In genomic region chr10:88530629-88531382, GRCh38 we compare ENCODE assay signal across 25 cellular contexts. TPM values are rescaled to one million over a fixed set of nuclear protein-coding genes. Genes with fewer than 3 reads are reported as not detected.
A peak's percentile ranks its signal among the peaks of the same experiment; 100 is the strongest.
DNase-seq lines count a peak whose midpoint lies in the region; ATAC-seq, FAIRE-seq and TF ChIP-seq lines count a peak whose summit lies in the region.
"Had no signal": no experiment of that assay in that cellular context is flagged by ENCODE, and none has a peak within 500 bp of the region (broad histone marks: within the 10 kb centered on the region; RNA-seq: fewer than 3 reads in every experiment).

No MANE protein-coding gene starts in this region.

- intact Hi-C loops in pancreas (cut with DNase I) = no loop called here

- FAIRE-seq in islet of Langerhans (lab: Jason Lieb, UNC) (peak; percentile 79), pancreas (lab: Jason Lieb, UNC) (no peak)
- FAIRE-seq: A549, GM12878, GM19239, HTR-8/SVneo had no signal

- peaks cover 0 to 3% (median 0%) of the 10 kb centered on the region in 3 donors for H3K4me1 ChIP-seq in pancreas
- H3K4me1 ChIP-seq: Caco-2 had no signal

- H3K36me3 ChIP-seq in pancreas = no peaks in the 10 kb centered on the region

- no peak for TF ChIP-seq CTCF in pancreas (IDR thresholded peaks at IDR 0.05)

- H3K9me3 ChIP-seq in pancreas = no peaks in the 10 kb centered on the region
- H3K9me3 ChIP-seq: A549, Caco-2 had no signal

- peak in 3 of 4 donors; percentile 25 to 51 (median 41) for ATAC-seq in pancreas
- ATAC-seq in GM19328 (IDR thresholded peaks at IDR 0.05; ENCODE audit: unreplicated experiment) = no peak
- ATAC-seq: A549, GM12878, GM23338 had no signal

- no peak overlapping the region for H3K27ac ChIP-seq in pancreas
- H3K27ac ChIP-seq: 22Rv1, A549, C4-2B had no signal

- DNase-seq in DMS53 (lab: John Stamatoyannopoulos, UW) = peak; percentile 26
- no peak for DNase-seq in DMS53 treated with DMSO at 0.1 percent for 48 hours (lab: John Stamatoyannopoulos, UW; ENCODE audit: unreplicated experiment)
- DNase-seq in pancreas = no peak
- DNase-seq in DMS 273 treated with DMSO at 0.1 percent for 48 hours (lab: John Stamatoyannopoulos, UW) = no peak
- DNase-seq in germinal center (ENCODE audit: low spot score) = no peak
- DNase-seq: AML-193; Caco-2; CD4-positive, alpha-beta T cell; DMS153; DND-41; EL; HCEC 1CT; HFFc6; KG1 had no signal

- no peaks in the 10 kb centered on the region for H3K27me3 ChIP-seq in pancreas

- 92 to 97% methylated on average over 3 of the region's 3 CpGs for WGBS in pancreas, 2 donors

- no peak overlapping the region for H3K4me3 ChIP-seq in pancreas
- H3K4me3 ChIP-seq: A549, GM12878, GM23338 had no signal

RNA-seq across cellular contexts. Expression of gene RNLS, which starts 52.3 kb away (rescaled TPM):
- 1 to 10 TPM; 4.6 to 6.4 (median 5.9) TPM for total RNA-seq in pancreas
- polyA plus RNA-seq in pancreas = 1 to 10 TPM; 2.5 to 6.4 TPM

RNA-seq across cellular contexts. Expression of gene LIPJ, which starts 55.8 kb away (rescaled TPM):
- under 1 TPM; 0.04 to 0.47 (median 0.20) TPM for total RNA-seq in pancreas
- polyA plus RNA-seq in pancreas = 1 to 10 TPM in 1 of 2 donors, under 1 TPM in 1; 0.53 to 1.2 TPM
- total RNA-seq: Caco-2; CD4-positive, alpha-beta T cell; G401; HFFc6 had no signal
- polyA plus RNA-seq: A549, BJ, GM23338 had no signal
